Comparison of ENCODE assay signal across 31 cellular contexts in genomic region chr3:172380632-172381031, GRCh38.
"Had no signal": no experiment of that assay in that cellular context is flagged by ENCODE, and none has a peak within 500 bp of the region (broad histone marks: within the 10 kb centered on the region; RNA-seq: fewer than 3 reads in every experiment).

No MANE protein-coding gene starts in this region.

- H3K4me1 Mint-ChIP-seq: activated B cell treated with CpG ODN at 0.5 μM for 24 hours; activated T-helper 17 cell treated with anti-CD3 and anti-CD28 coated beads, Interleukin-2, amount 50 U/mL, for 72 hours; central memory CD8-positive, alpha-beta T cell had no signal

- H3K4me3 ChIP-seq: coronary artery, esophagus squamous epithelium, gastroesophageal sphincter had no signal

- H3K27ac ChIP-seq: brain microvascular endothelial cell, coronary artery, epithelial cell of prostate, esophagus squamous epithelium, gastroesophageal sphincter, WERI-Rb-1 had no signal

- H3K9me3 Mint-ChIP-seq: activated T-helper 17 cell treated with anti-CD3 and anti-CD28 coated beads, Interleukin-2, amount 50 U/mL, for 72 hours; central memory CD8-positive, alpha-beta T cell; dendritic cell treated with granulocyte-macrophage colony-stimulating factor and Interleukin-4, amounts not matched to agents 40 ng/mL and 50 ng/mL, for 4 days; effector memory CD8-positive, alpha-beta T cell; T-helper 2 cell treated with Interferon-gamma antibody and Interleukin-4, amounts not matched to agents 5 μg/mL and 100 μg/mL, for 36 hours had no signal

- H3K4me3 Mint-ChIP-seq: activated B cell treated with CpG ODN at 0.5 μM for 24 hours; activated CD8-positive, alpha-beta T cell treated with anti-CD3 and anti-CD28 coated beads for 36 hours; activated naive CD8-positive, alpha-beta T cell; activated T-cell treated with anti-CD3 and anti-CD28 coated beads, Interleukin-2, amount 50 U/mL, for 4 hours; activated T-helper 17 cell treated with anti-CD3 and anti-CD28 coated beads, Interleukin-2, amount 50 U/mL, for 72 hours; central memory CD8-positive, alpha-beta T cell; dendritic cell treated with granulocyte-macrophage colony-stimulating factor and Interleukin-4, amounts not matched to agents 40 ng/mL and 50 ng/mL, for 4 days; effector memory CD8-positive, alpha-beta T cell; T-helper 17 cell; T-helper 2 cell treated with Interferon-gamma antibody and Interleukin-4, amounts not matched to agents 5 μg/mL and 100 μg/mL, for 36 hours had no signal

- ATAC-seq: activated CD4-positive, CD25-positive, alpha-beta regulatory T cell treated with anti-CD3 and anti-CD28 coated beads, Interleukin-2, amount 50 U/mL, for 24 hours; activated CD8-positive, alpha-beta T cell treated with anti-CD3 and anti-CD28 coated beads for 36 hours; activated T-cell treated with anti-CD3 and anti-CD28 coated beads, Interleukin-2, amount 50 U/mL, for 4 hours; activated T-helper 17 cell treated with anti-CD3 and anti-CD28 coated beads, Interleukin-2, amount 50 U/mL, for 72 hours; effector memory CD8-positive, alpha-beta T cell; gastroesophageal sphincter; T-helper 17 cell had no signal

- H3K9me3 ChIP-seq: esophagus squamous epithelium had no signal

- H3K27me3 Mint-ChIP-seq: activated B cell treated with CpG ODN at 0.5 μM for 24 hours; activated CD8-positive, alpha-beta T cell treated with anti-CD3 and anti-CD28 coated beads for 36 hours; activated naive CD8-positive, alpha-beta T cell; activated T-helper 17 cell treated with anti-CD3 and anti-CD28 coated beads, Interleukin-2, amount 50 U/mL, for 72 hours; central memory CD8-positive, alpha-beta T cell; dendritic cell treated with granulocyte-macrophage colony-stimulating factor and Interleukin-4, amounts not matched to agents 40 ng/mL and 50 ng/mL, for 4 days; effector memory CD8-positive, alpha-beta T cell; T-helper 17 cell had no signal

- H3K4me1 ChIP-seq: esophagus squamous epithelium had no signal

- DNase-seq: activated B cell treated with CpG ODN at 0.5 μM for 24 hours; activated CD4-positive, alpha-beta T cell treated with anti-CD3 and anti-CD28 coated beads for 48 hours; activated CD4-positive, alpha-beta T cell treated with anti-CD3 and anti-CD28 coated beads, Interleukin-2, amount 50 U/mL, for 1 hour; activated CD4-positive, alpha-beta T cell treated with anti-CD3 and anti-CD28 coated beads, Interleukin-2, amount 50 U/mL, for 48 hours; activated CD8-positive, alpha-beta memory T cell treated with anti-CD3 and anti-CD28 coated beads for 24 hours; activated CD8-positive, alpha-beta T cell treated with anti-CD3 and anti-CD28 coated beads for 36 hours; activated effector memory CD4-positive, alpha-beta T cell treated with Interleukin-2 at 50 U/mL for 16 hours; activated gamma-delta T cell treated with Interleukin-2 at 50 U/mL for 16 hours; activated naive CD4-positive, alpha-beta T cell treated with anti-CD3 and anti-CD28 coated beads, Interleukin-2, amount 50 U/mL, for 16 hours; activated naive CD4-positive, alpha-beta T cell treated with Interleukin-2 at 50 U/mL for 16 hours; activated T-cell treated with anti-CD3 and anti-CD28 coated beads, Interleukin-2, amount 50 U/mL, for 4 hours; amniotic stem cell; anterior cingulate cortex; brain microvascular endothelial cell; effector CD4-positive, alpha-beta T cell; effector memory CD8-positive, alpha-beta T cell; esophagus squamous epithelium; foreskin melanocyte; T-helper 1 cell; T-helper 17 cell; T1000; WERI-Rb-1 had no signal

- H3K27me3 ChIP-seq: brain microvascular endothelial cell, esophagus squamous epithelium, gastroesophageal sphincter had no signal

- H3K27ac Mint-ChIP-seq: activated B cell treated with CpG ODN at 0.5 μM for 24 hours; activated CD8-positive, alpha-beta T cell treated with anti-CD3 and anti-CD28 coated beads for 36 hours; activated naive CD8-positive, alpha-beta T cell; activated T-helper 17 cell treated with anti-CD3 and anti-CD28 coated beads, Interleukin-2, amount 50 U/mL, for 72 hours; dendritic cell treated with granulocyte-macrophage colony-stimulating factor and Interleukin-4, amounts not matched to agents 40 ng/mL and 50 ng/mL, for 4 days; effector memory CD8-positive, alpha-beta T cell; T-helper 17 cell; T-helper 2 cell treated with Interferon-gamma antibody and Interleukin-4, amounts not matched to agents 5 μg/mL and 100 μg/mL, for 36 hours had no signal
